ENCODE assay signal across 22 cellular contexts in the genomic region with DNA sequence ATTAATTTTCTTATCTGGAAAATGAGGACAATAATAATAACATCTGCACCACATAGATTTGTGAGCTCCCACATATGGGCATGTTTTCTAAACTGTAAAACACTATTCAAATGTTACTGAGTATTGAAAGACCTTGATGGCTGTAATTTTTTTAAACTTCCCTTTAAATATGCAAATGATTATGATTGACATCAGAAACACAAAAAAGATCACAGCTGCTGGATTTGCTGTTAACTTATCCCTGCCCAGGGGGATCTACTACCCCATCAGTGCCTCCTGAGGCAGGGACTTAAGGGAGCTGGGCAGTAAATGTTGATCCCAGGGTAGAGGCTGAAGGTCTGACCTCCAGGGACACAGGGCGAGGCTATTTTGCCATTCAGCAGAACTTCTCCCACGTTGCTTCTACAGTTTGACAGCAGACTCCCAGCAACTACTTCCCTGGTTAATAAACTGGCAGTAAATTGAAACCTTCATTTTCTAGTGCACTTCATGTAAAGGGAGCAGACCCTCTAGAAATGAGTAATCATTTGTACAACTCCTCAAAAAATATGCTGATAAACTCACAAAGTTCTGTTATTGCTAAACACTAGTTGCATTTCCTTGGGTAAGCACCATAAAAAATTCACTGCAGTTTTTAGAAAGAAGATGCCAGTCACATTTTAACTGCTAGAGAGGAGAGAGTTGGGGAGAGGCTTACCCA. TPM values are rescaled to one million over a fixed set of nuclear protein-coding genes. Genes with fewer than 3 reads are reported as not detected.
A peak's percentile ranks its signal among the peaks of the same experiment; 100 is the strongest.
DNase-seq lines count a peak whose midpoint lies in the region; ATAC-seq, FAIRE-seq and TF ChIP-seq lines count a peak whose summit lies in the region.
"Had no signal": no experiment of that assay in that cellular context is flagged by ENCODE, and none has a peak within 500 bp of the region (broad histone marks: within the 10 kb centered on the region; RNA-seq: fewer than 3 reads in every experiment).

No MANE protein-coding gene starts in this region.

- CTCF ChIA-PET in T-cell (lab: Charles Lee), result interaction anchor here in 1 of 2 donors (0.6 kb wide), 1 partner anchor 388 kb away, joined by 3 read pairs; no protein-coding TSS in a partner anchor

- peak; percentile 47 for ATAC-seq in GM18511 (IDR thresholded peaks at IDR 0.05; ENCODE audit: unreplicated experiment)
- ATAC-seq in GM21381 (IDR thresholded peaks at IDR 0.05; ENCODE audit: unreplicated experiment), result peak; percentile 49
- ATAC-seq in HG03432 (IDR thresholded peaks at IDR 0.05; ENCODE audit: unreplicated experiment), result peak; percentile 70
- ATAC-seq in stimulated activated naive CD8-positive, alpha-beta T cell treated with anti-CD3 and anti-CD28 coated beads, Interleukin-15, amount 100 ng/mL, for 72 hours, result no peak
- no peak for ATAC-seq in T-cell (replicated peaks in 1 of 4)

- H3K9me3 Mint-ChIP-seq in mesothelial cell of epicardium, result no peaks in the 10 kb centered on the region
- no peaks in the 10 kb centered on the region for H3K9me3 Mint-ChIP-seq in stimulated activated naive CD8-positive, alpha-beta T cell treated with anti-CD3 and anti-CD28 coated beads, Interleukin-15, amount 100 ng/mL, for 72 hours
- no peaks in the 10 kb centered on the region for H3K9me3 Mint-ChIP-seq in T-cell
- H3K9me3 Mint-ChIP-seq: activated CD4-positive, alpha-beta T cell treated with anti-CD3 and anti-CD28 coated beads, Interleukin-2, amount 10 ng/mL, durations not matched to agents 24 days and 14 days; naive B cell had no signal

- no peak overlapping the region for H3K4me3 Mint-ChIP-seq in mesothelial cell of epicardium
- no peak overlapping the region for H3K4me3 Mint-ChIP-seq in stimulated activated naive CD8-positive, alpha-beta T cell treated with anti-CD3 and anti-CD28 coated beads, Interleukin-15, amount 100 ng/mL, for 72 hours
- H3K4me3 Mint-ChIP-seq in T-cell, result no peak overlapping the region
- H3K4me3 Mint-ChIP-seq: activated CD4-positive, alpha-beta T cell treated with anti-CD3 and anti-CD28 coated beads, Interleukin-2, amount 10 ng/mL, durations not matched to agents 24 days and 14 days; naive B cell had no signal

- TF ChIP-seq CTCF in mesothelial cell of epicardium (IDR thresholded peaks at IDR 0.05; ENCODE audit: unreplicated experiment), result no peak

- H3K36me3 Mint-ChIP-seq in mesothelial cell of epicardium (no peaks in the 10 kb centered on the region), T-cell (no peaks in the 10 kb centered on the region)
- H3K36me3 Mint-ChIP-seq: naive B cell had no signal

- no peak for FAIRE-seq in HTR-8/SVneo (lab: Jason Lieb, UNC)
- FAIRE-seq: keratinocyte had no signal

- POLR2A ChIA-PET in T-cell (lab: Charles Lee), result no interaction called here

- peak overlapping the region; percentile 1 for H3K27ac Mint-ChIP-seq in mesothelial cell of epicardium
- peak overlapping the region in 1 of 2 donors; percentile 19 for H3K27ac Mint-ChIP-seq in stimulated activated naive CD8-positive, alpha-beta T cell treated with anti-CD3 and anti-CD28 coated beads, Interleukin-15, amount 100 ng/mL, for 72 hours
- no peak overlapping the region for H3K27ac Mint-ChIP-seq in T-cell
- H3K27ac Mint-ChIP-seq: activated CD4-positive, alpha-beta T cell treated with anti-CD3 and anti-CD28 coated beads, Interleukin-2, amount 10 ng/mL, durations not matched to agents 24 days and 14 days; naive B cell had no signal

- no peaks in the 10 kb centered on the region for H3K27me3 Mint-ChIP-seq in mesothelial cell of epicardium (ENCODE audit: low read depth)
- H3K27me3 Mint-ChIP-seq in stimulated activated naive CD8-positive, alpha-beta T cell treated with anti-CD3 and anti-CD28 coated beads, Interleukin-15, amount 100 ng/mL, for 72 hours, result no peaks in the 10 kb centered on the region
- peaks cover 0 to 2% of the 10 kb centered on the region in 2 donors for H3K27me3 Mint-ChIP-seq in T-cell
- H3K27me3 Mint-ChIP-seq: activated CD4-positive, alpha-beta T cell treated with anti-CD3 and anti-CD28 coated beads, Interleukin-2, amount 10 ng/mL, durations not matched to agents 24 days and 14 days; naive B cell had no signal

- DNase-seq in mesothelial cell of epicardium (ENCODE audit: low spot score in 2 of 2, unreplicated experiment in 2 of 2), result no peak
- no peak for DNase-seq in stimulated activated naive CD8-positive, alpha-beta T cell treated with anti-CD3 and anti-CD28 coated beads, Interleukin-15, amount 100 ng/mL, for 72 hours
- no peak for DNase-seq in T-cell
- DNase-seq in HTR-8/SVneo (ENCODE audit: insufficient read length, low spot score), result no peak
- no peak for DNase-seq in NCI-H1694 treated with DMSO at 0.1 percent for 48 hours (lab: John Stamatoyannopoulos, UW)
- DNase-seq: activated CD4-positive, alpha-beta T cell treated with anti-CD3 and anti-CD28 coated beads, Interleukin-2, amount 10 ng/mL, durations not matched to agents 24 days and 14 days; activated naive CD4-positive, alpha-beta T cell; amygdala; EL; GM23248; hippocampal formation; naive B cell; NCI-H2081; NCI-H524; SHP77 treated with DMSO at 0.1 percent for 48 hours; sigmoid colon; stomach; upper lobe of left lung had no signal

- H3K4me1 Mint-ChIP-seq in mesothelial cell of epicardium, result peaks cover 54% of the 10 kb centered on the region
- no peaks in the 10 kb centered on the region for H3K4me1 Mint-ChIP-seq in stimulated activated naive CD8-positive, alpha-beta T cell treated with anti-CD3 and anti-CD28 coated beads, Interleukin-15, amount 100 ng/mL, for 72 hours
- no peaks in the 10 kb centered on the region for H3K4me1 Mint-ChIP-seq in T-cell

RNA-seq across cellular contexts. Expression of gene TMPRSS5, which starts 20.3 kb away (rescaled TPM):
- total RNA-seq in mesothelial cell of epicardium (2.3 to 3.5 TPM (median 2.4 TPM) in 3 replicates), T-cell (1 to 10 TPM in 3 of 5 donors, under 1 TPM in 2; 0.76 to 1.7 (median 1.2) TPM)
- total RNA-seq: GM23248 had no signal

Comparison
In these comparisons a context has a peak if more than half of its experiments do, and no peak if none do; other contexts are left out.
1. ATAC-seq: peak in GM18511 (single experiment), GM21381 (single experiment) and HG03432 (single experiment); none in stimulated activated naive CD8-positive, alpha-beta T cell treated with anti-CD3 and anti-CD28 coated beads, Interleukin-15, amount 100 ng/mL, for 72 hours (single experiment) and T-cell (0 of 4).